Comparison of ENCODE assay signal across 1 cellular context in the genomic region with DNA sequence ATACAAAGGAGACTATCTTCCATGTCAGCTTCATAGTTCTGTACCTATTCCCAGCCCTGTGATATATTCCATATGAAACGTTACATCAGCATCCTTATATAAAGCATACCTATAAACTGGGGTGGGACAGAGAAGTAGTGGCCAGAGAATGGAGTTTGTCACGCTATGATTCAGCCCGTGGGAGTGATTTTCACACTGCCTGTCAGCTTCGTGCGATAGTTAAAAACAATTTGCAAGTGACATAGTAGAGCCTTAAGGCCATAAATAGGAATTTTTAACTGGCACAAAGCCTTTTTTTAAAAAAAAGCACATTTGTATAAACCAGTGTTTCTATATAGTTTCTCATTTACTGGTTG.
TF ChIP-seq lines count a peak whose summit lies in the region.

No MANE protein-coding gene starts in this region.

TF ChIP-seq in A549, 52 proteins besides CTCF, POLR2A, EP300 and RAD21 (continued from another document):
- TF ChIP-seq, protein P1, sequence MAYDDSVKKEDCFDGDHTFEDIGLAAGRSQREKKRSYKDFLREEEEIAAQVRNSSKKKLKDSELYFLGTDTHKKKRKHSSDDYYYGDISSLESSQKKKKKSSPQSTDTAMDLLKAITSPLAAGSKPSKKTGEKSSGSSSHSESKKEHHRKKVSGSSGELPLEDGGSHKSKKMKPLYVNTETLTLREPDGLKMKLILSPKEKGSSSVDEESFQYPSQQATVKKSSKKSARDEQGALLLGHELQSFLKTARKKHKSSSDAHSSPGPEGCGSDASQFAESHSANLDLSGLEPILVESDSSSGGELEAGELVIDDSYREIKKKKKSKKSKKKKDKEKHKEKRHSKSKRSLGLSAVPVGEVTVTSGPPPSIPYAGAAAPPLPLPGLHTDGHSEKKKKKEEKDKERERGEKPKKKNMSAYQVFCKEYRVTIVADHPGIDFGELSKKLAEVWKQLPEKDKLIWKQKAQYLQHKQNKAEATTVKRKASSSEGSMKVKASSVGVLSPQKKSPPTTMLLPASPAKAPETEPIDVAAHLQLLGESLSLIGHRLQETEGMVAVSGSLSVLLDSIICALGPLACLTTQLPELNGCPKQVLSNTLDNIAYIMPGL (CRISPR knock-in tag; IDR thresholded peaks at IDR 0.05; ENCODE audit: borderline replicate concordance), result no peak
- no peak for TF ChIP-seq POLR2AphosphoS2 (conservative IDR thresholded peaks at IDR 0.05; ENCODE audit: low read length)
TF ChIP-seq in A549: peak in this region for 0.
